Comparison of ENCODE assay signal across 1 cellular context in genomic region chr11:78654071-78654470, GRCh38.
TF ChIP-seq lines count a peak whose summit lies in the region.

No MANE protein-coding gene starts in this region.

TF ChIP-seq in GM23338, 12 proteins besides CTCF, POLR2A, EP300 and RAD21 (continued from another document):
- TF ChIP-seq REST (IDR thresholded peaks at IDR 0.05; ENCODE audit: unreplicated experiment), result no peak
- no peak for TF ChIP-seq EZH2phosphoT487 (IDR thresholded peaks at IDR 0.05; ENCODE audit: unreplicated experiment)
- TF ChIP-seq, protein P1, sequence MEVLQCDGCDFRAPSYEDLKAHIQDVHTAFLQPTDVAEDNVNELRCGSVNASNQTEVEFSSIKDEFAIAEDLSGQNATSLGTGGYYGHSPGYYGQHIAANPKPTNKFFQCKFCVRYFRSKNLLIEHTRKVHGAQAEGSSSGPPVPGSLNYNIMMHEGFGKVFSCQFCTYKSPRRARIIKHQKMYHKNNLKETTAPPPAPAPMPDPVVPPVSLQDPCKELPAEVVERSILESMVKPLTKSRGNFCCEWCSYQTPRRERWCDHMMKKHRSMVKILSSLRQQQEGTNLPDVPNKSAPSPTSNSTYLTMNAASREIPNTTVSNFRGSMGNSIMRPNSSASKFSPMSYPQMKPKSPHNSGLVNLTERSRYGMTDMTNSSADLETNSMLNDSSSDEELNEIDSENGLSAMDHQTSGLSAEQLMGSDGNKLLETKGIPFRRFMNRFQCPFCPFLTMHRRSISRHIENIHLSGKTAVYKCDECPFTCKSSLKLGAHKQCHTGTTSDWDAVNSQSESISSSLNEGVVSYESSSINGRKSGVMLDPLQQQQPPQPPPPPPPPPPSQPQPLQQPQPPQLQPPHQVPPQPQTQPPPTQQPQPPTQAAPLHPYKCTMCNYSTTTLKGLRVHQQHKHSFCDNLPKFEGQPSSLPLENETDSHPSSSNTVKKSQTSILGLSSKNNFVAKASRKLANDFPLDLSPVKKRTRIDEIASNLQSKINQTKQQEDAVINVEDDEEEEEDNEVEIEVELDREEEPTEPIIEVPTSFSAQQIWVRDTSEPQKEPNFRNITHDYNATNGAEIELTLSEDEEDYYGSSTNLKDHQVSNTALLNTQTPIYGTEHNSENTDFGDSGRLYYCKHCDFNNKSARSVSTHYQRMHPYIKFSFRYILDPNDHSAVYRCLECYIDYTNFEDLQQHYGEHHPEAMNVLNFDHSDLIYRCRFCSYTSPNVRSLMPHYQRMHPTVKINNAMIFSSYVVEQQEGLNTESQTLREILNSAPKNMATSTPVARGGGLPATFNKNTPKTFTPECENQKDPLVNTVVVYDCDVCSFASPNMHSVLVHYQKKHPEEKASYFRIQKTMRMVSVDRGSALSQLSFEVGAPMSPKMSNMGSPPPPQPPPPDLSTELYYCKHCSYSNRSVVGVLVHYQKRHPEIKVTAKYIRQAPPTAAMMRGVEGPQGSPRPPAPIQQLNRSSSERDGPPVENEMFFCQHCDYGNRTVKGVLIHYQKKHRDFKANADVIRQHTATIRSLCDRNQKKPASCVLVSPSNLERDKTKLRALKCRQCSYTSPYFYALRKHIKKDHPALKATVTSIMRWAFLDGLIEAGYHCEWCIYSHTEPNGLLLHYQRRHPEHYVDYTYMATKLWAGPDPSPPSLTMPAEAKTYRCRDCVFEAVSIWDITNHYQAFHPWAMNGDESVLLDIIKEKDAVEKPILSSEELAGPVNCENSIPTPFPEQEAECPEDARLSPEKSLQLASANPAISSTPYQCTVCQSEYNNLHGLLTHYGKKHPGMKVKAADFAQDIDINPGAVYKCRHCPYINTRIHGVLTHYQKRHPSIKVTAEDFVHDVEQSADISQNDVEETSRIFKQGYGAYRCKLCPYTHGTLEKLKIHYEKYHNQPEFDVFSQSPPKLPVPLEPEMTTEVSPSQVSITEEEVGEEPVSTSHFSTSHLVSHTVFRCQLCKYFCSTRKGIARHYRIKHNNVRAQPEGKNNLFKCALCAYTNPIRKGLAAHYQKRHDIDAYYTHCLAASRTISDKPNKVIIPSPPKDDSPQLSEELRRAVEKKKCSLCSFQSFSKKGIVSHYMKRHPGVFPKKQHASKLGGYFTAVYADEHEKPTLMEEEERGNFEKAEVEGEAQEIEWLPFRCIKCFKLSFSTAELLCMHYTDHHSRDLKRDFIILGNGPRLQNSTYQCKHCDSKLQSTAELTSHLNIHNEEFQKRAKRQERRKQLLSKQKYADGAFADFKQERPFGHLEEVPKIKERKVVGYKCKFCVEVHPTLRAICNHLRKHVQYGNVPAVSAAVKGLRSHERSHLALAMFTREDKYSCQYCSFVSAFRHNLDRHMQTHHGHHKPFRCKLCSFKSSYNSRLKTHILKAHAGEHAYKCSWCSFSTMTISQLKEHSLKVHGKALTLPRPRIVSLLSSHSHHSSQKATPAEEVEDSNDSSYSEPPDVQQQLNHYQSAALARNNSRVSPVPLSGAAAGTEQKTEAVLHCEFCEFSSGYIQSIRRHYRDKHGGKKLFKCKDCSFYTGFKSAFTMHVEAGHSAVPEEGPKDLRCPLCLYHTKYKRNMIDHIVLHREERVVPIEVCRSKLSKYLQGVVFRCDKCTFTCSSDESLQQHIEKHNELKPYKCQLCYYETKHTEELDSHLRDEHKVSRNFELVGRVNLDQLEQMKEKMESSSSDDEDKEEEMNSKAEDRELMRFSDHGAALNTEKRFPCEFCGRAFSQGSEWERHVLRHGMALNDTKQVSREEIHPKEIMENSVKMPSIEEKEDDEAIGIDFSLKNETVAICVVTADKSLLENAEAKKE (CRISPR knock-in tag; IDR thresholded peaks at IDR 0.05), result no peak
- TF ChIP-seq ZNF114 (CRISPR knock-in tag; IDR thresholded peaks at IDR 0.05), result no peak
- TF ChIP-seq EZH2 (IDR thresholded peaks at IDR 0.05; ENCODE audit: low read depth, unreplicated experiment), result no peak
- no peak for TF ChIP-seq ZNF331 (CRISPR knock-in tag; IDR thresholded peaks at IDR 0.05; ENCODE audit: low read depth)
